32 cellular contexts compared by ENCODE assay signal in genomic region chr3:86303935-86304334, GRCh38.
"Had no signal": no experiment of that assay in that cellular context is flagged by ENCODE, and none has a peak within 500 bp of the region (broad histone marks: within the 10 kb centered on the region; RNA-seq: fewer than 3 reads in every experiment).

No MANE protein-coding gene starts in this region.

- H3K4me1 Mint-ChIP-seq: activated B cell treated with CpG ODN at 0.5 μM for 24 hours; activated T-helper 17 cell treated with anti-CD3 and anti-CD28 coated beads, Interleukin-2, amount 50 U/mL, for 72 hours; central memory CD8-positive, alpha-beta T cell; T-helper 17 cell had no signal

- H3K4me1 ChIP-seq: esophagus muscularis mucosa, foreskin keratinocyte, gastroesophageal sphincter, heart right ventricle had no signal

- H3K36me3 Mint-ChIP-seq: activated naive CD8-positive, alpha-beta T cell had no signal

- H3K27ac ChIP-seq: brain microvascular endothelial cell, esophagus muscularis mucosa, foreskin keratinocyte, gastroesophageal sphincter, heart right ventricle, VCaP had no signal

- H3K27ac Mint-ChIP-seq: activated B cell treated with CpG ODN at 0.5 μM for 24 hours; activated CD8-positive, alpha-beta T cell treated with anti-CD3 and anti-CD28 coated beads for 36 hours; activated naive CD8-positive, alpha-beta T cell; activated T-helper 17 cell treated with anti-CD3 and anti-CD28 coated beads, Interleukin-2, amount 50 U/mL, for 72 hours; effector memory CD8-positive, alpha-beta T cell; T-helper 17 cell had no signal

- ATAC-seq: activated CD4-positive, CD25-positive, alpha-beta regulatory T cell treated with anti-CD3 and anti-CD28 coated beads, Interleukin-2, amount 50 U/mL, for 24 hours; activated CD8-positive, alpha-beta T cell treated with anti-CD3 and anti-CD28 coated beads for 36 hours; activated T-cell treated with anti-CD3 and anti-CD28 coated beads, Interleukin-2, amount 50 U/mL, for 4 hours; activated T-helper 17 cell treated with anti-CD3 and anti-CD28 coated beads, Interleukin-2, amount 50 U/mL, for 72 hours; effector memory CD8-positive, alpha-beta T cell; foreskin keratinocyte; gastroesophageal sphincter; heart right ventricle; T-helper 17 cell had no signal

- H3K9me3 ChIP-seq: esophagus muscularis mucosa, gastroesophageal sphincter had no signal

- H3K27me3 Mint-ChIP-seq: activated B cell treated with CpG ODN at 0.5 μM for 24 hours; activated CD8-positive, alpha-beta T cell treated with anti-CD3 and anti-CD28 coated beads for 36 hours; activated naive CD8-positive, alpha-beta T cell; activated T-helper 17 cell treated with anti-CD3 and anti-CD28 coated beads, Interleukin-2, amount 50 U/mL, for 72 hours; central memory CD8-positive, alpha-beta T cell; effector memory CD8-positive, alpha-beta T cell; T-helper 17 cell had no signal

- H3K27me3 ChIP-seq: brain microvascular endothelial cell, esophagus muscularis mucosa, foreskin keratinocyte, gastroesophageal sphincter, heart right ventricle had no signal

- H3K36me3 ChIP-seq: brain microvascular endothelial cell, esophagus muscularis mucosa, gastroesophageal sphincter, heart right ventricle had no signal

- FAIRE-seq: astrocyte, bronchial epithelial cell had no signal

- H3K4me3 ChIP-seq: esophagus muscularis mucosa, gastroesophageal sphincter, heart right ventricle had no signal

- DNase-seq: activated B cell treated with CpG ODN at 0.5 μM for 24 hours; activated CD4-positive, alpha-beta T cell treated with anti-CD3 and anti-CD28 coated beads for 48 hours; activated CD4-positive, alpha-beta T cell treated with anti-CD3 and anti-CD28 coated beads, Interleukin-2, amount 50 U/mL, for 1 hour; activated CD4-positive, alpha-beta T cell treated with anti-CD3 and anti-CD28 coated beads, Interleukin-2, amount 50 U/mL, for 48 hours; activated CD8-positive, alpha-beta memory T cell treated with anti-CD3 and anti-CD28 coated beads for 24 hours; activated CD8-positive, alpha-beta T cell treated with anti-CD3 and anti-CD28 coated beads for 36 hours; activated effector memory CD4-positive, alpha-beta T cell treated with Interleukin-2 at 50 U/mL for 16 hours; activated gamma-delta T cell treated with Interleukin-2 at 50 U/mL for 16 hours; activated naive CD4-positive, alpha-beta T cell treated with anti-CD3 and anti-CD28 coated beads, Interleukin-2, amount 50 U/mL, for 16 hours; activated naive CD4-positive, alpha-beta T cell treated with Interleukin-2 at 50 U/mL for 16 hours; activated T-cell treated with anti-CD3 and anti-CD28 coated beads, Interleukin-2, amount 50 U/mL, for 4 hours; amniotic stem cell; anterior cingulate cortex; brain microvascular endothelial cell; cortex of kidney; dermis blood vessel endothelial cell; effector CD4-positive, alpha-beta T cell; effector memory CD8-positive, alpha-beta T cell; erythroblast; foreskin keratinocyte; heart right ventricle; T-helper 1 cell; T-helper 17 cell had no signal

- H3K4me3 Mint-ChIP-seq: activated B cell treated with CpG ODN at 0.5 μM for 24 hours; activated CD8-positive, alpha-beta T cell treated with anti-CD3 and anti-CD28 coated beads for 36 hours; activated naive CD8-positive, alpha-beta T cell; activated T-cell treated with anti-CD3 and anti-CD28 coated beads, Interleukin-2, amount 50 U/mL, for 4 hours; activated T-helper 17 cell treated with anti-CD3 and anti-CD28 coated beads, Interleukin-2, amount 50 U/mL, for 72 hours; central memory CD8-positive, alpha-beta T cell; effector memory CD8-positive, alpha-beta T cell; T-helper 17 cell had no signal
